17 cellular contexts compared by ENCODE assay signal in genomic region chr5:154786414-154786813, GRCh38. TPM values are rescaled to one million over a fixed set of nuclear protein-coding genes. Genes with fewer than 3 reads are reported as not detected.
A peak's percentile ranks its signal among the peaks of the same experiment; 100 is the strongest.
DNase-seq lines count a peak whose midpoint lies in the region; ATAC-seq and TF ChIP-seq lines count a peak whose summit lies in the region.
"Had no signal": no experiment of that assay in that cellular context is flagged by ENCODE, and none has a peak within 500 bp of the region (broad histone marks: within the 10 kb centered on the region; RNA-seq: fewer than 3 reads in every experiment).

No MANE protein-coding gene starts in this region.

- peaks cover 67% of the 10 kb centered on the region for H3K4me1 Mint-ChIP-seq in activated naive CD8-positive, alpha-beta T cell treated with anti-CD3 and anti-CD28 coated beads, Interleukin-2, amount 50 U/mL, for 24 hours

- no peaks in the 10 kb centered on the region for H3K9me3 Mint-ChIP-seq in activated naive CD8-positive, alpha-beta T cell treated with anti-CD3 and anti-CD28 coated beads, Interleukin-2, amount 50 U/mL, for 24 hours

- TF ChIP-seq EP300 in upper lobe of left lung (IDR thresholded peaks at IDR 0.05), result no peak

- H3K4me1 ChIP-seq in left ventricle myocardium inferior (peaks cover 78% of the 10 kb centered on the region), right atrium auricular region (peaks cover 0 to 74% of the 10 kb centered on the region in 2 donors), left lung (peaks cover 11 to 65% of the 10 kb centered on the region in 2 donors), upper lobe of left lung (peaks cover 50 to 65% (median 59%) of the 10 kb centered on the region in 4 donors)
- H3K4me1 ChIP-seq: foreskin keratinocyte had no signal

- H3K9me3 ChIP-seq in left ventricle myocardium inferior (replicated peaks), result no peaks in the 10 kb centered on the region
- no peaks in the 10 kb centered on the region for H3K9me3 ChIP-seq in right atrium auricular region
- no peaks in the 10 kb centered on the region for H3K9me3 ChIP-seq in left lung
- no peaks in the 10 kb centered on the region for H3K9me3 ChIP-seq in upper lobe of left lung
- H3K9me3 ChIP-seq: spleen, stomach, vagina had no signal

- H3K27me3 Mint-ChIP-seq in activated naive CD8-positive, alpha-beta T cell treated with anti-CD3 and anti-CD28 coated beads, Interleukin-2, amount 50 U/mL, for 24 hours, result no peaks in the 10 kb centered on the region

- TF ChIP-seq CTCF in left ventricle myocardium inferior (IDR thresholded peaks at IDR 0.05; ENCODE audit: borderline replicate concordance), result no peak
- TF ChIP-seq CTCF in right atrium auricular region (IDR thresholded peaks at IDR 0.05), result no peak
- TF ChIP-seq CTCF in left lung (IDR thresholded peaks at IDR 0.05), result no peak
- no peak for TF ChIP-seq CTCF in upper lobe of left lung (IDR thresholded peaks at IDR 0.05)

- intact Hi-C loops in left ventricle myocardium inferior (cut with micrococcal nuclease), result no loop called here
- intact Hi-C loops in left lung (cut with DNase I), result no loop called here

- H3K27ac Mint-ChIP-seq in activated naive CD8-positive, alpha-beta T cell treated with anti-CD3 and anti-CD28 coated beads, Interleukin-2, amount 50 U/mL, for 24 hours, result peak overlapping the region; percentile 52

- no peak for ATAC-seq in activated naive CD8-positive, alpha-beta T cell treated with anti-CD3 and anti-CD28 coated beads, Interleukin-2, amount 50 U/mL, for 24 hours
- ATAC-seq in left lung (peak; percentile 19), GM19395 (IDR thresholded peaks at IDR 0.05; ENCODE audit: unreplicated experiment) (no peak), upper lobe of left lung (ENCODE audit: low FRiP score in 2 of 2) (no peak)
- ATAC-seq: foreskin keratinocyte, left colon had no signal

- H3K36me3 Mint-ChIP-seq in activated naive CD8-positive, alpha-beta T cell treated with anti-CD3 and anti-CD28 coated beads, Interleukin-2, amount 50 U/mL, for 24 hours (ENCODE audit: low read depth), result peaks cover 30% of the 10 kb centered on the region

- WGBS in upper lobe of left lung, 2 donors, result 52 to 57% methylated on average over 2 of the region's 2 CpGs

- peak overlapping the region; percentile 27 for H3K27ac ChIP-seq in left ventricle myocardium inferior (replicated peaks)
- H3K27ac ChIP-seq in right atrium auricular region, result no peak overlapping the region
- no peak overlapping the region for H3K27ac ChIP-seq in left lung
- H3K27ac ChIP-seq in upper lobe of left lung, result peak overlapping the region in 1 of 4 donors; percentile 3
- H3K27ac ChIP-seq: foreskin keratinocyte, spleen, stomach, vagina, VCaP had no signal

- H3K27me3 ChIP-seq in left ventricle myocardium inferior (ENCODE audit: low read depth) (no peaks in the 10 kb centered on the region), right atrium auricular region (no peaks in the 10 kb centered on the region), left lung (no peaks in the 10 kb centered on the region), upper lobe of left lung (no peaks in the 10 kb centered on the region)
- H3K27me3 ChIP-seq: foreskin keratinocyte, spleen, stomach, vagina had no signal

- H3K4me3 ChIP-seq in left ventricle myocardium inferior, result no peak overlapping the region
- no peak overlapping the region for H3K4me3 ChIP-seq in right atrium auricular region
- H3K4me3 ChIP-seq in left lung, result no peak overlapping the region
- no peak overlapping the region for H3K4me3 ChIP-seq in upper lobe of left lung
- H3K4me3 ChIP-seq: spleen, stomach, vagina had no signal

- TF ChIP-seq POLR2A in upper lobe of left lung (IDR thresholded peaks at IDR 0.05), result no peak

- H3K36me3 ChIP-seq in left ventricle myocardium inferior, result peaks cover 9% of the 10 kb centered on the region
- peaks cover 13% of the 10 kb centered on the region for H3K36me3 ChIP-seq in right atrium auricular region
- H3K36me3 ChIP-seq in left lung, result peaks cover 0 to 13% of the 10 kb centered on the region in 2 donors
- peaks cover 0 to 16% (median 7%) of the 10 kb centered on the region in 4 donors for H3K36me3 ChIP-seq in upper lobe of left lung

- DNase-seq in left ventricle myocardium inferior (no peak), right atrium auricular region (ENCODE audit: low spot score) (no peak), left lung (no peak), cerebellar cortex (ENCODE audit: low spot score) (no peak), 8988T (no peak), upper lobe of left lung (no peak)
- no peak for DNase-seq in activated naive CD8-positive, alpha-beta T cell treated with anti-CD3 and anti-CD28 coated beads, Interleukin-2, amount 50 U/mL, for 24 hours
- DNase-seq: effector CD8-positive, alpha-beta T cell; foreskin keratinocyte; H7; left colon; NCI-H1436; spleen; stomach had no signal

- no peak overlapping the region for H3K4me3 Mint-ChIP-seq in activated naive CD8-positive, alpha-beta T cell treated with anti-CD3 and anti-CD28 coated beads, Interleukin-2, amount 50 U/mL, for 24 hours

RNA-seq across cellular contexts. Expression of gene LARP1, which starts 31.2 kb away (rescaled TPM):
- total RNA-seq in left ventricle myocardium inferior (148 TPM), right atrium auricular region (10 to 100 TPM; 92.4 to 98.1 TPM), left lung (100 to 1,000 TPM; 126 to 172 TPM), upper lobe of left lung (100 to 1,000 TPM; 107 to 154 (median 129) TPM)
